Comparison of ENCODE assay signal across 11 cellular contexts in the genomic region with DNA sequence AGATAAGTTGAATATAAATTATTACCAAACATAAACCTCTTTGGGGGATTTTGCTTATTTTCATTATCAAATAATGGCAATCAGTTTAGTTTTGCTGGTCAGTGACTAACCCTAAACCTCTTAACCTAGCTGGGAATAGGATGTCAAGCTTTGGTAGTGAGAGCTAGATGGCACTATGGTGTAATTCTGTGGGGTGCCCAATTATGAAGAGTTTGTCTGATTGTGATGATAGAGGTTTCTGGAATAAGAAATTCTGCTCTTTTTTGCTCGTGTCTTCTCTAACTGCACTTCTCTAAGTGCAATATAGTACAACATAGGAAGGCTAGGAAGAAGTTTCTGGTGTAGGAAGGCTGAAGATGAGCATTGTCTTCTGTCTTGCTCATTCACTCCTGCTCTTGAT. TPM values are rescaled to one million over a fixed set of nuclear protein-coding genes. Genes with fewer than 3 reads are reported as not detected.
DNase-seq lines count a peak whose midpoint lies in the region; ATAC-seq and TF ChIP-seq lines count a peak whose summit lies in the region.
"Had no signal": no experiment of that assay in that cellular context is flagged by ENCODE, and none has a peak within 500 bp of the region (broad histone marks: within the 10 kb centered on the region; RNA-seq: fewer than 3 reads in every experiment).

No MANE protein-coding gene starts in this region.

- intact Hi-C loops in mucosa of descending colon (cut with DNase I, micrococcal nuclease) = no loop called here

- ATAC-seq in mucosa of descending colon = peak; percentile 78
- no peak for ATAC-seq in esophagus mucosa
- ATAC-seq in HG03196 (IDR thresholded peaks at IDR 0.05; ENCODE audit: unreplicated experiment) = no peak
- ATAC-seq: activated CD4-positive, alpha-beta T cell treated with anti-CD3 and anti-CD28 coated beads for 36 hours had no signal

- peak overlapping the region; percentile 1 to 49 for H3K27ac ChIP-seq in coronary artery

- DNase-seq in AG10803 (ENCODE audit: low read depth) = no peak
- no peak for DNase-seq in LNCaP clone FGC (ENCODE audit: low read depth)
- no peak for DNase-seq in coronary artery (ENCODE audit: low spot score)
- peak in 1 of 3 donors; percentile 12 for DNase-seq in mucosa of descending colon
- DNase-seq in NCI-H524 treated with DMSO at 0.1 percent for 48 hours (lab: John Stamatoyannopoulos, UW) = no peak
- no peak for DNase-seq in A172 (ENCODE audit: low spot score)
- DNase-seq: activated CD4-positive, alpha-beta T cell treated with anti-CD3 and anti-CD28 coated beads for 36 hours; CD8-positive, alpha-beta memory T cell; islet precursor cell had no signal

- 0 out of 2 replicates have a peak, but pooled peaks have one; percentile 18 for TF ChIP-seq CTCF in AG10803 (conservative IDR thresholded peaks at IDR 0.05; ENCODE audit: low read length)
- peak; percentile 43; the same call in 1 of the 2 replicates for TF ChIP-seq CTCF in LNCaP clone FGC (IDR thresholded peaks at IDR 0.05; ENCODE audit: control insufficient read depth, extremely low read depth, insufficient read depth)
- TF ChIP-seq CTCF in coronary artery (IDR thresholded peaks at IDR 0.05) = no peak
- no peak for TF ChIP-seq CTCF in mucosa of descending colon (IDR thresholded peaks at IDR 0.05)

- H3K4me3 ChIP-seq in AG10803 (ENCODE audit: low read length) = no peak overlapping the region
- H3K4me3 ChIP-seq in LNCaP clone FGC (ENCODE audit: low read depth, low read length) = no peak overlapping the region
- no peak overlapping the region for H3K4me3 ChIP-seq in coronary artery
- H3K4me3 ChIP-seq in mucosa of descending colon = no peak overlapping the region

- H3K4me1 ChIP-seq in mucosa of descending colon (ENCODE audit: low read depth) = no peaks in the 10 kb centered on the region

- H3K9me3 ChIP-seq in mucosa of descending colon = no peaks in the 10 kb centered on the region

- H3K36me3 ChIP-seq in mucosa of descending colon (ENCODE audit: low read depth) = no peaks in the 10 kb centered on the region

RNA-seq across cellular contexts. Expression of gene XCL1, which starts 59.8 kb away (rescaled TPM):
- total RNA-seq in mucosa of descending colon (1 to 10 TPM in 1 of 3 donors, under 1 TPM in 1, not detected in 1; 0.22 to 1.1 TPM), esophagus mucosa (not detected)
- total RNA-seq in A172 (2014; rRNA removed; shearing (Covaris generic)) = not detected in 2 replicates

Comparison
In these comparisons a context has a peak if more than half of its experiments do, and no peak if none do; other contexts are left out.
1. CTCF ChIP-seq: peak in AG10803 (single experiment) and LNCaP clone FGC (single experiment); none in coronary artery (single experiment) and mucosa of descending colon (single experiment).